9 cellular contexts compared by ENCODE assay signal in the genomic region with DNA sequence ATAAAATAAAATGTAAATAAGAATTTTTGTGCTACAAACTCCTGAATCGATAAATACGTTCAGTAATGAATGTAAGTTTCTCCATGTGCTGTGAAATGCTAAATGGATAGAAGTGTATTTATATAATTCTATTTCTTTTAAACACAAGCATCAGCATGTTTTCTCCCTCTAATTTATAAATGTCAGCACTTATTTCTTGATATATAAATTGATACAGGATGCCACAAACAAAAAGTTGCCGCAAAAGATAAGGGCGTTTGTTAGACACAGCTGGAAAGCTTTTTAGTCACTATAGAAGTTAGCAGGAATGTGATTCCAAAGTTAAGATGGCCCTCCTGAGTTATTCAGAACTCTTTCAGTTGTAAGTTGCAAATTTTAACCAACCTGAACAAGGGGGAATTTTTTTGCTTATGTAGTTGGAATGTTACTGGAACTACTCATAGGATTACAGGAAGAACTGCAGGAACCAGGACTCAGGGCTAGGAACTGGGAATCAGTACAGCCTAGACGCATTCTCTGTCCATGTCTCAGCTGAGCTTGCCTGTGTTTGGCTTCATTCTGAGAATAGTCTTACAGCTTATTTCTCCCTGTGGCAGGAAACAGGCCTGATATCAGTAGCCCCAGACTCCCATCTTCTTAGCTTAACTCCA.
DNase-seq lines count a peak whose midpoint lies in the region; ATAC-seq and TF ChIP-seq lines count a peak whose summit lies in the region.
"Had no signal": no experiment of that assay in that cellular context is flagged by ENCODE, and none has a peak within 500 bp of the region (broad histone marks: within the 10 kb centered on the region; RNA-seq: fewer than 3 reads in every experiment).

No MANE protein-coding gene starts in this region.

- DNase-seq in EL (peak; percentile 85), heart left ventricle (no peak), lower leg skin (ENCODE audit: low spot score in 2 of 2) (no peak), NCI-H526 (lab: John Stamatoyannopoulos, UW) (no peak), amygdala (lab: John Stamatoyannopoulos, UW) (no peak)
- DNase-seq: activated effector memory CD4-positive, alpha-beta T cell treated with Interleukin-2 at 50 U/mL for 16 hours had no signal

- peak overlapping the region; percentile 22; the same call in 1 of the 2 replicates for H3K4me3 ChIP-seq in WI38 (ENCODE audit: low read depth, low read length)
- H3K4me3 ChIP-seq in heart left ventricle, result no peak overlapping the region
- H3K4me3 ChIP-seq in rectal smooth muscle tissue (ENCODE audit: low read length), result no peak overlapping the region
- no peak overlapping the region for H3K4me3 ChIP-seq in lower leg skin (ENCODE audit: low read depth, poor library complexity, severe bottlenecking)

- TF ChIP-seq CTCF in WI38 (IDR thresholded peaks at IDR 0.05; ENCODE audit: low read depth, low read length) (no peak), heart left ventricle (IDR thresholded peaks at IDR 0.05) (no peak), lower leg skin (IDR thresholded peaks at IDR 0.05) (no peak)

- TF ChIP-seq POLR2A in heart left ventricle (IDR thresholded peaks at IDR 0.05) (no peak), lower leg skin (IDR thresholded peaks at IDR 0.05) (no peak)

- H3K27ac ChIP-seq in heart left ventricle (peak overlapping the region in 8 of 12 donors; percentile 26 to 85 (median 66)), rectal smooth muscle tissue (ENCODE audit: low read depth, low read length) (peak overlapping the region; percentile 86)

- H3K9me3 ChIP-seq in heart left ventricle, result no peaks in the 10 kb centered on the region

- H3K4me1 ChIP-seq in heart left ventricle (peaks cover 4 to 45% (median 37%) of the 10 kb centered on the region in 12 donors), rectal smooth muscle tissue (ENCODE audit: control insufficient read depth, insufficient read depth, low read length) (peaks cover 48% of the 10 kb centered on the region)

- intact Hi-C loops in heart left ventricle (cut with DNase I) (loop anchor here in 2 of 10 donors (10.0 kb wide), 2 partner anchors 67 to 177 kb away; no protein-coding TSS in a partner anchor), lower leg skin (cut with DNase I; ENCODE audit: low total_unique reads) (no loop called here)

- no peaks in the 10 kb centered on the region for H3K27me3 ChIP-seq in heart left ventricle
- no peaks in the 10 kb centered on the region for H3K27me3 ChIP-seq in rectal smooth muscle tissue (ENCODE audit: control insufficient read depth, insufficient read depth, low read length)

- ATAC-seq in heart left ventricle (peak; percentile 22 to 60 (median 53)), HG02973 (IDR thresholded peaks at IDR 0.05; ENCODE audit: unreplicated experiment) (no peak)

- WGBS in heart left ventricle, 4 donors, result 67 to 71% (median 69%) methylated on average over 5 of the region's 5 CpGs
- WGBS in lower leg skin, 2 donors, result 40% methylated on average over 5 of the region's 5 CpGs

- H3K36me3 ChIP-seq in heart left ventricle (peaks cover 0 to 4% (median 0%) of the 10 kb centered on the region in 9 donors), rectal smooth muscle tissue (ENCODE audit: control insufficient read depth, insufficient read depth, low read length) (no peaks in the 10 kb centered on the region)

- no peak overlapping the region for H3K9ac ChIP-seq in rectal smooth muscle tissue (ENCODE audit: low read length)
